ENCODE assay signal across 3 cellular contexts in the genomic region with DNA sequence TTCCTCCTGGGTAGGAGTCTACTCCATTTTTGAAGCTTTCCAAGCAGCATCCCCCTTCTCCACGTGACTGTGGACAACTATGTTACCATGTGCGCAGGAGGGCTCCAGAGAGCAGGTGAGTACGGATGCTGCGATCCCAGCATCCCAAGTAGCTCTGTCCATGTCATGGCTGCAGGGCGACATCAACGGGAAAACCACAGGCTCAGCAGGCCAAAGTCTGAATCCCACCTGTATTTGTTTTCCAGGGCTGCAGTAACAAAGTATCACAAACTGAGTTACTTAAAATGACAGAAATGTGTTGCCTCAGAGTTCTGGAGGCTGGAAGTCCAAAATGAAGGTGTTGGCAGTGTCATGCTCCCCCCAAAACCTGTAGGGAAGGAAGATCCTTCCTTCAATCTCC.
TF ChIP-seq lines count a peak whose summit lies in the region.

No MANE protein-coding gene starts in this region.

TF ChIP-seq in GM23338, 12 proteins besides CTCF, POLR2A, EP300 and RAD21:
- TF ChIP-seq CREB1 (CRISPR knock-in tag; IDR thresholded peaks at IDR 0.05; ENCODE audit: low read depth), result no peak
TF ChIP-seq in GM23338: peak in this region for 0.

TF ChIP-seq in H1, 55 proteins besides CTCF, POLR2A, EP300 and RAD21:
- TF ChIP-seq SIRT6 (IDR thresholded peaks at IDR 0.05; ENCODE audit: low read length) (no peak), JUN (IDR thresholded peaks at IDR 0.05; ENCODE audit: low read depth, low read length) (no peak), NRF1 (IDR thresholded peaks at IDR 0.05; ENCODE audit: low read depth, low read length) (no peak), SRF (IDR thresholded peaks at IDR 0.05; ENCODE audit: low read depth, low read length) (no peak), CEBPB (IDR thresholded peaks at IDR 0.05; ENCODE audit: low read depth, low read length) (no peak), BCL11A (IDR thresholded peaks at IDR 0.05; ENCODE audit: low read depth in 2 of 2, low read length in 2 of 2) (no peak), TAF7 (optimal IDR thresholded peaks at IDR 0.05; ENCODE audit: borderline replicate concordance, low read depth, low read length) (no peak), BACH1 (IDR thresholded peaks at IDR 0.05; ENCODE audit: low read length) (no peak), GABPA (IDR thresholded peaks at IDR 0.05; ENCODE audit: borderline replicate concordance, insufficient read depth, low read length) (no peak), TAF1 (IDR thresholded peaks at IDR 0.05; ENCODE audit: low read depth, low read length) (no peak), CHD1 (IDR thresholded peaks at IDR 0.05; ENCODE audit: low read depth, low read length) (no peak), YY1 (IDR thresholded peaks at IDR 0.05; ENCODE audit: low read depth, low read length) (no peak), KDM5A (IDR thresholded peaks at IDR 0.05; ENCODE audit: low read length) (no peak), KDM4A (IDR thresholded peaks at IDR 0.05; ENCODE audit: low read depth, low read length, severe bottlenecking) (no peak), SIX5 (IDR thresholded peaks at IDR 0.05; ENCODE audit: low read depth, low read length) (no peak), HDAC2 (IDR thresholded peaks at IDR 0.05; ENCODE audit: borderline replicate concordance in 1 of 2, low read depth in 2 of 2, low read length in 2 of 2) (no peak), SIN3A (conservative IDR thresholded peaks at IDR 0.05 in 1 of 2, IDR thresholded peaks at IDR 0.05 in 1 of 2; ENCODE audit: low read depth in 1 of 2, low read length in 2 of 2) (no peak)
- TF ChIP-seq, protein P1, sequence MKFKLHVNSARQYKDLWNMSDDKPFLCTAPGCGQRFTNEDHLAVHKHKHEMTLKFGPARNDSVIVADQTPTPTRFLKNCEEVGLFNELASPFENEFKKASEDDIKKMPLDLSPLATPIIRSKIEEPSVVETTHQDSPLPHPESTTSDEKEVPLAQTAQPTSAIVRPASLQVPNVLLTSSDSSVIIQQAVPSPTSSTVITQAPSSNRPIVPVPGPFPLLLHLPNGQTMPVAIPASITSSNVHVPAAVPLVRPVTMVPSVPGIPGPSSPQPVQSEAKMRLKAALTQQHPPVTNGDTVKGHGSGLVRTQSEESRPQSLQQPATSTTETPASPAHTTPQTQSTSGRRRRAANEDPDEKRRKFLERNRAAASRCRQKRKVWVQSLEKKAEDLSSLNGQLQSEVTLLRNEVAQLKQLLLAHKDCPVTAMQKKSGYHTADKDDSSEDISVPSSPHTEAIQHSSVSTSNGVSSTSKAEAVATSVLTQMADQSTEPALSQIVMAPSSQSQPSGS (IDR thresholded peaks at IDR 0.05; ENCODE audit: low read length), result no peak

TF ChIP-seq in neural cell, 6 proteins besides CTCF, POLR2A, EP300 and RAD21:
- TF ChIP-seq TAF1 (IDR thresholded peaks at IDR 0.05; ENCODE audit: low read depth) (no peak), EZH2 (IDR thresholded peaks at IDR 0.05; ENCODE audit: borderline replicate concordance, insufficient read depth, low read length, poor library complexity, severe bottlenecking) (no peak), POLR2AphosphoS5 (IDR thresholded peaks at IDR 0.05) (no peak), SMC3 (conservative IDR thresholded peaks at IDR 0.05; ENCODE audit: poor library complexity) (no peak), MXI1 (conservative IDR thresholded peaks at IDR 0.05; ENCODE audit: poor library complexity, severe bottlenecking) (no peak)
- TF ChIP-seq, protein P2, sequence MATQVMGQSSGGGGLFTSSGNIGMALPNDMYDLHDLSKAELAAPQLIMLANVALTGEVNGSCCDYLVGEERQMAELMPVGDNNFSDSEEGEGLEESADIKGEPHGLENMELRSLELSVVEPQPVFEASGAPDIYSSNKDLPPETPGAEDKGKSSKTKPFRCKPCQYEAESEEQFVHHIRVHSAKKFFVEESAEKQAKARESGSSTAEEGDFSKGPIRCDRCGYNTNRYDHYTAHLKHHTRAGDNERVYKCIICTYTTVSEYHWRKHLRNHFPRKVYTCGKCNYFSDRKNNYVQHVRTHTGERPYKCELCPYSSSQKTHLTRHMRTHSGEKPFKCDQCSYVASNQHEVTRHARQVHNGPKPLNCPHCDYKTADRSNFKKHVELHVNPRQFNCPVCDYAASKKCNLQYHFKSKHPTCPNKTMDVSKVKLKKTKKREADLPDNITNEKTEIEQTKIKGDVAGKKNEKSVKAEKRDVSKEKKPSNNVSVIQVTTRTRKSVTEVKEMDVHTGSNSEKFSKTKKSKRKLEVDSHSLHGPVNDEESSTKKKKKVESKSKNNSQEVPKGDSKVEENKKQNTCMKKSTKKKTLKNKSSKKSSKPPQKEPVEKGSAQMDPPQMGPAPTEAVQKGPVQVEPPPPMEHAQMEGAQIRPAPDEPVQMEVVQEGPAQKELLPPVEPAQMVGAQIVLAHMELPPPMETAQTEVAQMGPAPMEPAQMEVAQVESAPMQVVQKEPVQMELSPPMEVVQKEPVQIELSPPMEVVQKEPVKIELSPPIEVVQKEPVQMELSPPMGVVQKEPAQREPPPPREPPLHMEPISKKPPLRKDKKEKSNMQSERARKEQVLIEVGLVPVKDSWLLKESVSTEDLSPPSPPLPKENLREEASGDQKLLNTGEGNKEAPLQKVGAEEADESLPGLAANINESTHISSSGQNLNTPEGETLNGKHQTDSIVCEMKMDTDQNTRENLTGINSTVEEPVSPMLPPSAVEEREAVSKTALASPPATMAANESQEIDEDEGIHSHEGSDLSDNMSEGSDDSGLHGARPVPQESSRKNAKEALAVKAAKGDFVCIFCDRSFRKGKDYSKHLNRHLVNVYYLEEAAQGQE (IDR thresholded peaks at IDR 0.05; ENCODE audit: borderline replicate concordance), result no peak
